15 cellular contexts compared by ENCODE assay signal in the genomic region with DNA sequence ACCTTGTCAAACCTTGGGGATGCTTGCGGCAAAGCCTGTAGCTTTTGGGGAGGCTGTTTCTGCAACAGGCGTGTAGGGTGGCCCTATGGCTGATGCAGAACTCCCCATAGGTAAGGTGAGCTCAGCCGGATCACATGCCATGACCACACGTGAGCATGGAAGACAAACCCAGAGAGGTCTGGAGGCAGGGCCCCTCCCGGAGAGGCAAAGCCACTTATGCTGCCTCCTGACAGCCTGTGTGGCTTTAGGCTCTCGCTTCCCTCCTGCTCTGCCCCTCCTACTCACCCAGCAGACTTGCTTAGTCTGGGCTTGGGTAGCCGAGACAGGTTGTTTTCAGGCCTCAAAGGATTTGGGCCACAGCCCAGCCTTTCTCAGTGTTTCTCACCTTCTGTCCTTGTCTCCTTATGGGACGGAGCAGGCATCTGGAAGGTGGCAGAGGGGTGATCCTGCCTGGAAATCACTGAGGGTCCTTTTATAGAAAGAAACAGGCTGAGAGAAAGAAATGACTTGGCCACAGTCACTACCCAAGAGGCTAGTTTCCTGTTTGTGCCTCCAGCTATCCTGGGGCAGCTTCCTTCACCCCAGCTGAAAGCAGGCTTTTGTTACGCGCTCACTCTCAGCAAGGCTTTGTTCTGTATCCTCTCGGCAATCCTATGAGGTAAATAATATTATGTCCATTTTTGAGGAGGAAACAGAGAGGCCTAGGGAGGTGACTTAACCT.
DNase-seq lines count a peak whose midpoint lies in the region; ATAC-seq, FAIRE-seq and TF ChIP-seq lines count a peak whose summit lies in the region.
"Had no signal": no experiment of that assay in that cellular context is flagged by ENCODE, and none has a peak within 500 bp of the region (broad histone marks: within the 10 kb centered on the region; RNA-seq: fewer than 3 reads in every experiment).

No MANE protein-coding gene starts in this region.

- H3K9ac ChIP-seq in NT2/D1 (ENCODE audit: insufficient read length, low read depth) = peak overlapping the region; percentile 33
- no peak overlapping the region for H3K9ac ChIP-seq in mesenchymal stem cell (ENCODE audit: low read length)

- H3K27ac Mint-ChIP-seq in HFFc6 (0 out of 2 replicates have a peak overlapping the region, but pooled peaks have one; percentile 49), T-helper 17 cell (no peak overlapping the region)
- no peak overlapping the region for H3K27ac Mint-ChIP-seq in activated CD4-positive, alpha-beta memory T cell treated with anti-CD3 and anti-CD28 coated beads for 36 hours
- H3K27ac Mint-ChIP-seq: activated T-helper 1 cell treated with anti-CD3 and anti-CD28 coated beads, Interleukin-12 subunit alpha, Interleukin-12 subunit beta, Interleukin-2, Interleukin-4 antibody, amounts not matched to agents 30 ng/mL and 10 ng/mL and 1 ng/mL, durations not matched to agents 14 hours and 24 hours and 36 hours had no signal

- H3K27me3 Mint-ChIP-seq in HFFc6 (ENCODE audit: insufficient read depth) (no peaks in the 10 kb centered on the region; the same call in 1 of the 2 replicates), T-helper 17 cell (peaks cover 30% of the 10 kb centered on the region)
- peaks cover 10% of the 10 kb centered on the region for H3K27me3 Mint-ChIP-seq in activated CD4-positive, alpha-beta memory T cell treated with anti-CD3 and anti-CD28 coated beads for 36 hours

- H3K23ac ChIP-seq in mesenchymal stem cell (ENCODE audit: low read length in 2 of 2) = no peak overlapping the region

- intact Hi-C loops in esophagus squamous epithelium (cut with DNase I) = no loop called here
- intact Hi-C loops in activated CD4-positive, alpha-beta memory T cell treated with anti-CD3 and anti-CD28 coated beads for 36 hours (cut with micrococcal nuclease) = no loop called here

- no peak overlapping the region for H3K4me2 ChIP-seq in mesenchymal stem cell (ENCODE audit: low read length, poor library complexity, severe bottlenecking)

- H3K4me1 Mint-ChIP-seq in HFFc6 (ENCODE audit: low read depth) (peaks cover 36% of the 10 kb centered on the region), T-helper 17 cell (peaks cover 10% of the 10 kb centered on the region)
- no peaks in the 10 kb centered on the region for H3K4me1 Mint-ChIP-seq in activated CD4-positive, alpha-beta memory T cell treated with anti-CD3 and anti-CD28 coated beads for 36 hours (ENCODE audit: low read depth)

- peaks cover 41% of the 10 kb centered on the region for H3K79me1 ChIP-seq in mesenchymal stem cell (replicated peaks; ENCODE audit: low read length, poor library complexity, severe bottlenecking)

- H3K4me3 Mint-ChIP-seq in HFFc6 (no peak overlapping the region), T-helper 17 cell (no peak overlapping the region)
- no peak overlapping the region for H3K4me3 Mint-ChIP-seq in activated CD4-positive, alpha-beta memory T cell treated with anti-CD3 and anti-CD28 coated beads for 36 hours
- H3K4me3 Mint-ChIP-seq: activated T-helper 1 cell treated with anti-CD3 and anti-CD28 coated beads, Interleukin-12 subunit alpha, Interleukin-12 subunit beta, Interleukin-2, Interleukin-4 antibody, amounts not matched to agents 30 ng/mL and 10 ng/mL and 1 ng/mL, durations not matched to agents 14 hours and 24 hours and 36 hours had no signal

- no peak for TF ChIP-seq CTCF in HFFc6 (IDR thresholded peaks at IDR 0.05)
- TF ChIP-seq CTCF in esophagus squamous epithelium (IDR thresholded peaks at IDR 0.05) = no peak

- no peak overlapping the region for H4K8ac ChIP-seq in mesenchymal stem cell (ENCODE audit: low read length)

- H3K4ac ChIP-seq in mesenchymal stem cell (ENCODE audit: low read depth in 1 of 2, low read length in 2 of 2) = no peak overlapping the region

- H3K36me3 ChIP-seq in NT2/D1 (ENCODE audit: insufficient read depth, insufficient read length, low read length) (peaks cover 29% of the 10 kb centered on the region), esophagus squamous epithelium (peaks cover 0 to 6% (median 0%) of the 10 kb centered on the region in 3 donors), small intestine (ENCODE audit: control insufficient read depth in 2 of 2, insufficient read depth in 2 of 2, low read length in 2 of 2) (no peaks in the 10 kb centered on the region), MG63 (no peaks in the 10 kb centered on the region), mesenchymal stem cell (ENCODE audit: control insufficient read depth in 1 of 2, insufficient read depth in 2 of 2, low read depth in 1 of 2, low read length in 2 of 2) (peaks cover 0 to 7% of the 10 kb centered on the region in 2 experiments)

- no peaks in the 10 kb centered on the region for H3K27me3 ChIP-seq in NT2/D1 (ENCODE audit: insufficient read depth, insufficient read length)
- H3K27me3 ChIP-seq in esophagus squamous epithelium = no peaks in the 10 kb centered on the region
- no peaks in the 10 kb centered on the region for H3K27me3 ChIP-seq in small intestine (ENCODE audit: control insufficient read depth in 2 of 2, insufficient read depth in 2 of 2, low read length in 2 of 2)
- no peaks in the 10 kb centered on the region for H3K27me3 ChIP-seq in MG63
- H3K27me3 ChIP-seq in mesenchymal stem cell (ENCODE audit: control insufficient read depth in 1 of 2, insufficient read depth in 1 of 2, low read length in 2 of 2) = no peaks in the 10 kb centered on the region

- DNase-seq in HFFc6 = no peak
- DNase-seq in NT2/D1 (ENCODE audit: low read depth, low spot score) = no peak
- no peak for DNase-seq in esophagus squamous epithelium (lab: John Stamatoyannopoulos, UW)
- no peak for DNase-seq in small intestine
- DNase-seq in MG63 = no peak
- DNase-seq in mesenchymal stem cell = no peak
- no peak for DNase-seq in activated CD4-positive, alpha-beta memory T cell treated with anti-CD3 and anti-CD28 coated beads for 36 hours
- no peak for DNase-seq in T-helper 17 cell
- DNase-seq: activated CD4-positive, alpha-beta T cell treated with anti-CD3 and anti-CD28 coated beads for 1 hour; CD8-positive, alpha-beta memory T cell; MM.1S; NCI-H446; nucleus accumbens; stimulated activated naive CD4-positive, alpha-beta T cell had no signal

- no peak overlapping the region for H2BK5ac ChIP-seq in mesenchymal stem cell (ENCODE audit: low read depth, low read length, poor library complexity, severe bottlenecking)

- TF ChIP-seq POLR2A in esophagus squamous epithelium (IDR thresholded peaks at IDR 0.05) = no peak

- CTCF ChIA-PET in activated CD4-positive, alpha-beta memory T cell treated with anti-CD3 and anti-CD28 coated beads for 36 hours (lab: Charles Lee) = no interaction called here

- no peak overlapping the region for H3K18ac ChIP-seq in mesenchymal stem cell (ENCODE audit: low read depth in 1 of 2, low read length in 2 of 2)

- no peak overlapping the region for H3K14ac ChIP-seq in mesenchymal stem cell (ENCODE audit: low read length in 2 of 2)

- H3K36me3 Mint-ChIP-seq in HFFc6 (ENCODE audit: low read depth) (no peaks in the 10 kb centered on the region), T-helper 17 cell (ENCODE audit: low read depth) (no peaks in the 10 kb centered on the region)
- H3K36me3 Mint-ChIP-seq in activated CD4-positive, alpha-beta memory T cell treated with anti-CD3 and anti-CD28 coated beads for 36 hours = no peaks in the 10 kb centered on the region
- H3K36me3 Mint-ChIP-seq: CD8-positive, alpha-beta memory T cell had no signal

- H3K27ac ChIP-seq in esophagus squamous epithelium = peak overlapping the region; percentile 20 to 89 (median 85)
- H3K27ac ChIP-seq in small intestine (ENCODE audit: low read depth in 1 of 2, low read length in 1 of 2) = peak overlapping the region; percentile 2 to 47
- H3K27ac ChIP-seq in mesenchymal stem cell (ENCODE audit: low read length, poor library complexity, severe bottlenecking) = no peak overlapping the region

- no peak overlapping the region for H2BK12ac ChIP-seq in mesenchymal stem cell (ENCODE audit: low read length in 2 of 2)

- no peak overlapping the region for H2BK15ac ChIP-seq in mesenchymal stem cell (ENCODE audit: low read depth, poor library complexity, severe bottlenecking)

- H2AK5ac ChIP-seq in mesenchymal stem cell (ENCODE audit: low read length, severe bottlenecking) = no peak overlapping the region

- H4K91ac ChIP-seq in mesenchymal stem cell (ENCODE audit: low read length) = no peak overlapping the region

- no peaks in the 10 kb centered on the region for H3K9me3 Mint-ChIP-seq in HFFc6
- H3K9me3 Mint-ChIP-seq in activated CD4-positive, alpha-beta memory T cell treated with anti-CD3 and anti-CD28 coated beads for 36 hours = no peaks in the 10 kb centered on the region
- H3K9me3 Mint-ChIP-seq: activated T-helper 1 cell treated with anti-CD3 and anti-CD28 coated beads, Interleukin-12 subunit alpha, Interleukin-12 subunit beta, Interleukin-2, Interleukin-4 antibody, amounts not matched to agents 30 ng/mL and 10 ng/mL and 1 ng/mL, durations not matched to agents 14 hours and 24 hours and 36 hours; CD8-positive, alpha-beta memory T cell had no signal

- H2BK120ac ChIP-seq in mesenchymal stem cell (ENCODE audit: low read depth, low read length) = no peak overlapping the region

- FAIRE-seq in small intestine (lab: Jason Lieb, UNC) = no peak

- H3K9me3 ChIP-seq in NT2/D1 (ENCODE audit: insufficient read depth, low read length) (no peaks in the 10 kb centered on the region), esophagus squamous epithelium (no peaks in the 10 kb centered on the region), small intestine (ENCODE audit: control insufficient read depth, low read depth) (no peaks in the 10 kb centered on the region), MG63 (no peaks in the 10 kb centered on the region), mesenchymal stem cell (ENCODE audit: control insufficient read depth, low read length) (no peaks in the 10 kb centered on the region), T-helper 17 cell (ENCODE audit: control insufficient read depth, low read length, poor library complexity, severe bottlenecking) (no peaks in the 10 kb centered on the region)

- H3K4me3 ChIP-seq in NT2/D1 (ENCODE audit: insufficient read length, low read depth) = no peak overlapping the region
- H3K4me3 ChIP-seq in esophagus squamous epithelium = no peak overlapping the region
- no peak overlapping the region for H3K4me3 ChIP-seq in small intestine (ENCODE audit: low read depth in 1 of 2, low read length in 2 of 2)
- no peak overlapping the region for H3K4me3 ChIP-seq in MG63
- H3K4me3 ChIP-seq in mesenchymal stem cell (ENCODE audit: insufficient read depth in 1 of 2, low read depth in 1 of 2, low read length in 2 of 2) = no peak overlapping the region

- WGBS in esophagus squamous epithelium, 2 donors = 39 to 66% methylated on average over 5 to 9 of the region's 11 CpGs
- 69 to 78% (median 75%) methylated on average over 11 of the region's 11 CpGs for WGBS in small intestine, 3 donors
- 88% methylated on average over 11 of the region's 11 CpGs for WGBS in mesenchymal stem cell

- POLR2A ChIA-PET in activated CD4-positive, alpha-beta memory T cell treated with anti-CD3 and anti-CD28 coated beads for 36 hours (lab: Charles Lee) = no interaction called here

- ATAC-seq in T-helper 17 cell = no peak

- H2AFZ ChIP-seq in mesenchymal stem cell (ENCODE audit: low read depth, low read length) = no peak overlapping the region

- H3K4me1 ChIP-seq in NT2/D1 (ENCODE audit: insufficient read depth, insufficient read length) = peaks cover 56% of the 10 kb centered on the region
- peaks cover 48 to 100% (median 69%) of the 10 kb centered on the region in 3 donors for H3K4me1 ChIP-seq in esophagus squamous epithelium
- H3K4me1 ChIP-seq in small intestine (ENCODE audit: control insufficient read depth in 2 of 2, insufficient read depth in 1 of 2, low read depth in 1 of 2, low read length in 1 of 2) = peaks cover 2 to 16% of the 10 kb centered on the region in 2 donors
- H3K4me1 ChIP-seq in mesenchymal stem cell (ENCODE audit: control insufficient read depth, insufficient read depth, low read depth, low read length) = peaks cover 53% of the 10 kb centered on the region
